19 cellular contexts compared by ENCODE assay signal in the genomic region with DNA sequence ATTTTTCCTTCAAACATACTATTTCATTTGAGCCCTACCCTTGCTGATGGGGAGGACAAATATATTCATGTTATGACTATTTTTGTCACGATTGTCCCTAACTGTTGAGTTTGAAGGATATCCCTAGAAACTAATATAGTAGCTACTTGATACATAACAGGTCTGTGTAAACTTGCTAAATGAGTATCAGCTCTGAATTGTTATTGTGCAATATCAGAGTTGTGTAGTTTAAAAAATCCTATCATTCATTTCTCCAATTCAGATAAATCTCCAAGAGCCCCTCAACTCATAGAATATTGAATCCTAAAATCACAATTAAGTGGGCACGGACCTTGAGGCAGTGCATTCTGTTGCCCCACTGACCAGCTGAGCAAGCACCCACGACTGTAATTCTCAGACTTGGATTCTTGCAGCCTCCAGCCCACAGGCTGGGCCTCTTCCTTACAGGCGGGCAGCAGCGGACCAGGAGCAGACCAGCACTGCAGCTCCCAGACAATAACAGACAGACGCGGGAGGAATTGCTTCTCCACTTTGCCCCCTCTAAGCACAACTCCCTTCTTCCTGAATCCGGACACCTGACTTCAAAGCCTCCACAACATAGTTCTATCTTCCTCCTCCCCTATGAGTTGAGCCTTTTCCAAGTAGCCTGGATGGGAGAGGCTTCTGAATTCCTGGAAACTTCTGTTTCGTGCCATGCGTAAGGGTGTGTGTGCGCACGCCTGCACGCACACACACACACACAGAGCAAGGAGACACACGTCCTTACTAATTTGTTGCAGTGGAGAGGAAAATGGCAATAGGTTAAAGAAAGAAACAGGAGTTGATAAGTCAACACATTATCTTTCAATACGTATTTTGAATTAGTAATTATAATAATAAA.
"Had no signal": no experiment of that assay in that cellular context is flagged by ENCODE, and none has a peak within 500 bp of the region (broad histone marks: within the 10 kb centered on the region; RNA-seq: fewer than 3 reads in every experiment).

No MANE protein-coding gene starts in this region.

- H3K27me3 ChIP-seq: foreskin keratinocyte, tibial nerve, uterus had no signal

- H3K4me1 ChIP-seq: adrenal gland, foreskin keratinocyte, tibial nerve, uterus had no signal

- H3K4me3 Mint-ChIP-seq: activated naive CD4-positive, alpha-beta T cell treated with anti-CD3 and anti-CD28 coated beads, Interleukin-2, amount 50 U/mL, for 24 hours; activated T-cell treated with anti-CD3 and anti-CD28 coated beads, Interleukin-2, amount 50 U/mL, for 4 hours; effector memory CD8-positive, alpha-beta T cell; naive thymus-derived CD4-positive, alpha-beta T cell; stimulated activated naive CD8-positive, alpha-beta T cell treated with anti-CD3 and anti-CD28 coated beads, Interleukin-15, Interleukin-2, amounts not matched to agents 100 ng/mL and 50 ng/mL, for 24 hours had no signal

- FAIRE-seq: kidney had no signal

- ATAC-seq: activated T-cell treated with anti-CD3 and anti-CD28 coated beads, Interleukin-2, amount 50 U/mL, for 4 hours; effector memory CD8-positive, alpha-beta T cell; foreskin keratinocyte; naive thymus-derived CD4-positive, alpha-beta T cell had no signal

- H3K36me3 ChIP-seq: adrenal gland, tibial nerve, uterus had no signal

- H3K4me3 ChIP-seq: adrenal gland, skin epidermis, tibial nerve, uterus had no signal

- H3K9me3 ChIP-seq: adrenal gland, tibial nerve, uterus had no signal

- H3K27ac Mint-ChIP-seq: activated naive CD4-positive, alpha-beta T cell treated with anti-CD3 and anti-CD28 coated beads, Interleukin-2, amount 50 U/mL, for 24 hours; effector memory CD8-positive, alpha-beta T cell; naive thymus-derived CD4-positive, alpha-beta T cell; stimulated activated naive CD8-positive, alpha-beta T cell treated with anti-CD3 and anti-CD28 coated beads, Interleukin-15, Interleukin-2, amounts not matched to agents 100 ng/mL and 50 ng/mL, for 24 hours had no signal

- DNase-seq: activated CD4-positive, alpha-beta T cell treated with anti-CD3 and anti-CD28 coated beads, Interleukin-2, amount 50 U/mL, for 1 hour; activated CD4-positive, CD25-positive, alpha-beta regulatory T cell treated with anti-CD3 and anti-CD28 coated beads, Interleukin-2, amount 50 U/mL, for 72 hours; activated CD8-positive, alpha-beta memory T cell treated with anti-CD3 and anti-CD28 coated beads, Interleukin-2, amount 50 U/mL, for 4 hours; activated T-cell treated with anti-CD3 and anti-CD28 coated beads, Interleukin-2, amount 50 U/mL, for 4 hours; adrenal gland; caudate nucleus; effector memory CD8-positive, alpha-beta T cell; foreskin keratinocyte; kidney; mesenchymal stem cell; naive thymus-derived CD4-positive, alpha-beta T cell; SW 1271; T-helper 2 cell; uterus had no signal

- H3K4me1 Mint-ChIP-seq: activated naive CD4-positive, alpha-beta T cell treated with anti-CD3 and anti-CD28 coated beads, Interleukin-2, amount 50 U/mL, for 24 hours had no signal

- H3K27ac ChIP-seq: adrenal gland, foreskin keratinocyte, tibial nerve, VCaP had no signal

- H3K9me3 Mint-ChIP-seq: activated T-cell treated with anti-CD3 and anti-CD28 coated beads, Interleukin-2, amount 50 U/mL, for 4 hours had no signal

- H3K36me3 Mint-ChIP-seq: activated naive CD4-positive, alpha-beta T cell treated with anti-CD3 and anti-CD28 coated beads, Interleukin-2, amount 50 U/mL, for 24 hours; naive thymus-derived CD4-positive, alpha-beta T cell had no signal
